Comparison of ENCODE assay signal across 24 cellular contexts in the genomic region with DNA sequence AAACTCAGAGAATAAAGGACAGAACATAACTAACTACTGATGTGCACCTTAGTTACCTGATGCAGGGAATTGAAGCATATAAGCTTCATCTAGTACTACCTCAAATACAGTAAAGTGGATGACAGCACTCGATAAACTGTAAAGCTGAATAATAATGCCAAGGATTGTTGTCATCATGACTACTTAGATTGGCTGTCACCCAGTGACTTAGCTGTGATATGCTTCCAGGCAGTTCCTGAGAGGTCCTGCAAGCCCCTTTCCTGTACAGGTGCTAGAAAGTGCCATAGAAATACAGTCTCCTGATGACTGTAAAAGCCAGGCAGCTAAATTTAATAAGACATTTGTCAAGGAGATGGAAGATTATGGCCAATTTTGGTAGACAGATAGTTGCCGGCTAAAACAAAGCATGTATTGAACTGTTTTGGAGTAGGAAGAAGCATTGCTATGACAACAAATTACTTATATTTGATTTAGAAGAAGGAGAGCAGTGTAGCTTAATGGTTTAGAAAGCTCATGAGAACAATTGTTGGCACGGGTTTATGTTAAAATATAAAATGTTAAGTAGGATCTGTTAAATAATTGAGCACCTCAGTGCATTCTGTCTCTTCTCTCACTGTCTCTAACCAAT. TPM values are rescaled to one million over a fixed set of nuclear protein-coding genes. Genes with fewer than 3 reads are reported as not detected.
DNase-seq lines count a peak whose midpoint lies in the region; ATAC-seq and TF ChIP-seq lines count a peak whose summit lies in the region.
"Had no signal": no experiment of that assay in that cellular context is flagged by ENCODE, and none has a peak within 500 bp of the region (broad histone marks: within the 10 kb centered on the region; RNA-seq: fewer than 3 reads in every experiment).

No MANE protein-coding gene starts in this region.

- H3K27ac ChIP-seq in gastrocnemius medialis (peak overlapping the region in 3 of 4 donors; percentile 0 to 72 (median 55)), tibial nerve (no peak overlapping the region)
- H3K27ac ChIP-seq: BLaER1, breast epithelium, heart right ventricle, prostate gland, SK-N-MC, suprapubic skin had no signal

- 36 to 40% methylated on average over 3 of the region's 3 CpGs for WGBS in tibial nerve, 2 donors

- H3K27me3 ChIP-seq in gastrocnemius medialis (no peaks in the 10 kb centered on the region), tibial nerve (no peaks in the 10 kb centered on the region)
- H3K27me3 ChIP-seq: suprapubic skin had no signal

- ATAC-seq in Right ventricle myocardium superior (ENCODE audit: poor library complexity) (peak; percentile 45), Right ventricle myocardium inferior (no peak), gastrocnemius medialis (no peak), HG02571 (IDR thresholded peaks at IDR 0.05; ENCODE audit: unreplicated experiment) (no peak)
- ATAC-seq: activated CD4-positive, alpha-beta T cell treated with anti-CD3 and anti-CD28 coated beads for 36 hours; activated CD8-positive, alpha-beta T cell treated with anti-CD3 and anti-CD28 coated beads, Interleukin-2, amount 10 ng/mL, durations not matched to agents 7 days and 5 days; left cardiac atrium had no signal

- TF ChIP-seq EP300 in tibial nerve (IDR thresholded peaks at IDR 0.05), result no peak

- TF ChIP-seq CTCF in gastrocnemius medialis (IDR thresholded peaks at IDR 0.05 in 4 of 5, conservative IDR thresholded peaks at IDR 0.05 in 1 of 5) (no peak), tibial nerve (IDR thresholded peaks at IDR 0.05) (no peak)

- in situ Hi-C loops in gastrocnemius medialis (cut with MboI; ENCODE audit: low sequenced_read_pairs in 4 of 4), result no loop called here

- peaks cover 3 to 29% of the 10 kb centered on the region in 2 donors for H3K4me1 ChIP-seq in gastrocnemius medialis
- no peaks in the 10 kb centered on the region for H3K4me1 ChIP-seq in tibial nerve
- H3K4me1 ChIP-seq: BLaER1, breast epithelium, prostate gland, suprapubic skin had no signal

- H3K4me3 ChIP-seq in gastrocnemius medialis (no peak overlapping the region), tibial nerve (no peak overlapping the region)
- H3K4me3 ChIP-seq: BLaER1, breast epithelium, heart right ventricle, prostate gland, SK-N-MC, suprapubic skin had no signal

- H3K36me3 ChIP-seq in gastrocnemius medialis, result no peaks in the 10 kb centered on the region
- no peaks in the 10 kb centered on the region for H3K36me3 ChIP-seq in tibial nerve
- H3K36me3 ChIP-seq: BLaER1, breast epithelium, heart right ventricle, prostate gland, suprapubic skin had no signal

- intact Hi-C loops in Right ventricle myocardium superior (cut with DNase I) (no loop called here), Right ventricle myocardium inferior (cut with DNase I) (no loop called here), gastrocnemius medialis (cut with DNase I; ENCODE audit: low total_unique reads) (no loop called here)

- H3K9me3 ChIP-seq in gastrocnemius medialis (no peaks in the 10 kb centered on the region), tibial nerve (no peaks in the 10 kb centered on the region)
- H3K9me3 ChIP-seq: BLaER1, breast epithelium, heart right ventricle, prostate gland, suprapubic skin had no signal

- TF ChIP-seq POLR2A in gastrocnemius medialis (IDR thresholded peaks at IDR 0.05) (no peak), tibial nerve (IDR thresholded peaks at IDR 0.05) (no peak)

- DNase-seq in Right ventricle myocardium superior, result no peak
- no peak for DNase-seq in Right ventricle myocardium inferior (ENCODE audit: missing footprints)
- peak; percentile 41 for DNase-seq in NCI-H2081 treated with DMSO at 0.1 percent for 48 hours (lab: John Stamatoyannopoulos, UW)
- DNase-seq in dermis blood vessel endothelial cell, result peak; percentile 27
- DNase-seq in gastrocnemius medialis, result no peak
- no peak for DNase-seq in tibial nerve (ENCODE audit: low spot score in 2 of 2)
- DNase-seq in stimulated activated CD4-positive, alpha-beta T cell treated with anti-CD3 and anti-CD28 coated beads, Interleukin-2, amount 100 ng/mL, for 24 hours, result no peak
- DNase-seq: activated CD4-positive, alpha-beta T cell treated with anti-CD3 and anti-CD28 coated beads for 36 hours; activated CD8-positive, alpha-beta T cell treated with anti-CD3 and anti-CD28 coated beads, Interleukin-2, amount 10 ng/mL, durations not matched to agents 7 days and 5 days; DND-41; effector CD4-positive, alpha-beta T cell; H7; heart right ventricle; left cardiac atrium; mesendoderm; MM.1S; NCI-H446 treated with DMSO at 0.1 percent for 48 hours; stimulated activated naive CD4-positive, alpha-beta T cell had no signal

RNA-seq across cellular contexts. Expression of a gene that starts 29.7 kb away (rescaled TPM):
- 47.1 TPM for total RNA-seq in Right ventricle myocardium superior
- 53.6 TPM for total RNA-seq in Right ventricle myocardium inferior
- 17.2 and 23.5 TPM in 2 replicates for total RNA-seq in dermis blood vessel endothelial cell
- total RNA-seq in gastrocnemius medialis, result 10 to 100 TPM; 40.1 to 61.2 (median 47.3) TPM
- total RNA-seq in tibial nerve, result 10 to 100 TPM in 3 of 4 donors, 1 to 10 TPM in 1; 7.1 to 20.3 (median 13.3) TPM

Comparison
In these comparisons a context has a peak if more than half of its experiments do, and no peak if none do; other contexts are left out.
1. DNase-seq: peak in NCI-H2081 treated with DMSO at 0.1 percent for 48 hours (single experiment) and dermis blood vessel endothelial cell (single experiment); none in Right ventricle myocardium superior (single experiment), Right ventricle myocardium inferior (single experiment), gastrocnemius medialis (0 of 2), tibial nerve (0 of 2) and stimulated activated CD4-positive, alpha-beta T cell treated with anti-CD3 and anti-CD28 coated beads, Interleukin-2, amount 100 ng/mL, for 24 hours (0 of 2).
2. H3K27ac ChIP-seq: peak in gastrocnemius medialis (3 of 4); none in tibial nerve (0 of 4).